Comparison of ENCODE assay signal across 8 cellular contexts in the genomic region with DNA sequence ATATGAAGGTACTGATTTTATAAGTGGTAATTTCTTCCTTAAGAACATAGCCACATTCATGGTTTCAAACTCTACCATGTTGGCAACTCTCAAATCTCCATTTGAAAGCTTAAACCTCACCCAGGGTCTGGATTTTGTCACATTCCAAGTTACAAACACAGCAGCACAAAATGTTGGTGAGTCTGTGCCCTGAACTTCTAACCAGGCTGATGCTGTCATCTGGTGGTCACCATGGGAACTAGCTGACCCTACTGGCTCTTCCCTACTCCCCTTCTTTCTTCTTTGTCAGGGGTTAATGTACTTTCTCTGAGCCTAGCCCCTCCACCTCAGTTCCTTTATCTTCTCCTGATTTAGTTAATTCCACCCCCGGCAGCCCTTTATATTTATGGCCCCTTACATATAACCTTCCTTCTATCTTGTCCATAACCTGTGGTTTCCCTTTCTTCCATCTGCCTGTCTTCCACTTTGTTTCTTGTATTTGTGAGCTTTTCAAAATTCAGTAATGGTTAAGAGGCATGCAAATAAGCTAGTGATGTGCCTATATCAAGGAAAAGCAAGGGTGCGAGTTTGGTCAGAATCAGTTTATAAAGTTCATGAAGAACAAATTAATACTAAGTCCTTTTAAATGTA. TPM values are rescaled to one million over a fixed set of nuclear protein-coding genes. Genes with fewer than 3 reads are reported as not detected.
DNase-seq lines count a peak whose midpoint lies in the region; ATAC-seq, FAIRE-seq and TF ChIP-seq lines count a peak whose summit lies in the region.

No MANE protein-coding gene starts in this region.

- H3K9me3 ChIP-seq in AG04450 (ENCODE audit: control insufficient read depth, insufficient read depth, low read length), result no peaks in the 10 kb centered on the region

- DNase-seq in AG04450 (ENCODE audit: low read depth, low spot score) (peak; percentile 34), GM12891 (ENCODE audit: insufficient read length, low spot score) (no peak), T-helper 1 cell (peak in 4 of 5 donors; percentile 30 to 55 (median 40)), MCF 10A (ENCODE audit: unreplicated experiment) (peak; percentile 47), immature natural killer cell (peak; percentile 42 to 59 (median 50)), NCI-H510A treated with DMSO at 0.1 percent for 48 hours (lab: John Stamatoyannopoulos, UW) (no peak)
- DNase-seq in stimulated activated CD4-positive, alpha-beta T cell treated with anti-CD3 and anti-CD28 coated beads, Interleukin-15, amount 100 ng/mL, for 24 hours, result peak; percentile 39

- CTCF ChIA-PET in AG04450 (lab: Charles Lee) (interaction anchor here (0.6 to 7.8 kb wide), 29 partner anchors 9 to 334 kb away, joined by 3 to 161 read pairs (median 5); no protein-coding TSS in a partner anchor), MCF 10A (lab: Yijun Ruan, JAX) (interaction anchor here (0.5 to 9.1 kb wide), 49 partner anchors 8 to 1787 kb away, joined by 3 to 225 read pairs (median 4); a partner anchor contains a TSS)

- no peaks in the 10 kb centered on the region for H3K27me3 ChIP-seq in AG04450 (ENCODE audit: control insufficient read depth, insufficient read depth, low read length)

- intact Hi-C loops in MCF 10A (cut with micrococcal nuclease), result loop anchor here (1.0 to 2.0 kb wide), 4 partner anchors 140 to 292 kb away; no protein-coding TSS in a partner anchor

- H3K9me3 Mint-ChIP-seq in MCF 10A (ENCODE audit: unreplicated experiment), result no peaks in the 10 kb centered on the region
- H3K9me3 Mint-ChIP-seq in immature natural killer cell, result no peaks in the 10 kb centered on the region

- peaks cover 16% of the 10 kb centered on the region for H3K36me3 Mint-ChIP-seq in MCF 10A (ENCODE audit: insufficient read depth, unreplicated experiment)
- peaks cover 16 to 51% (median 24%) of the 10 kb centered on the region in 3 donors for H3K36me3 Mint-ChIP-seq in immature natural killer cell

- H3K4me3 ChIP-seq in AG04450 (ENCODE audit: low read depth, low read length), result no peak overlapping the region

- no TSS peak for BruUV-seq in MCF 10A (replicated peaks; lab: Mats Ljungman, UMichigan)

- TF ChIP-seq CTCF in AG04450 (IDR thresholded peaks at IDR 0.05; ENCODE audit: low read depth, low read length) (peak; percentile 92), MCF 10A (IDR thresholded peaks at IDR 0.05; ENCODE audit: unreplicated experiment) (peak; percentile 87)

- H3K27ac Mint-ChIP-seq in MCF 10A (ENCODE audit: low read depth, unreplicated experiment) (no peak overlapping the region), immature natural killer cell (peak overlapping the region; percentile 60 to 89 (median 84))

- H3K4me3 Mint-ChIP-seq in MCF 10A (ENCODE audit: unreplicated experiment) (no peak overlapping the region), immature natural killer cell (peak overlapping the region in 4 of 5 donors; percentile 1 to 41 (median 16))

- H3K4me1 Mint-ChIP-seq in MCF 10A (ENCODE audit: insufficient read depth, unreplicated experiment) (peaks cover 5% of the 10 kb centered on the region), immature natural killer cell (peaks cover 52 to 80% of the 10 kb centered on the region in 2 donors)

- TF ChIP-seq POLR2A in GM12891 (IDR thresholded peaks at IDR 0.05; ENCODE audit: low read depth, low read length), result no peak

- peak; percentile 86 for FAIRE-seq in GM12891 (lab: Jason Lieb, UNC)

- H3K27me3 Mint-ChIP-seq in MCF 10A (ENCODE audit: insufficient read depth, unreplicated experiment) (no peaks in the 10 kb centered on the region), immature natural killer cell (ENCODE audit: low read depth in 3 of 3) (peaks cover 0 to 2% (median 0%) of the 10 kb centered on the region in 3 donors)

- POLR2A ChIA-PET in AG04450 (lab: Yijun Ruan, JAX), result no interaction called here
- POLR2A ChIA-PET in MCF 10A (lab: Yijun Ruan, JAX), result interaction anchor here (0.7 to 1.1 kb wide), 5 partner anchors 12 to 349 kb away, joined by 3 to 4 read pairs (median 3); no protein-coding TSS in a partner anchor

- ATAC-seq in HG03558 (IDR thresholded peaks at IDR 0.05; ENCODE audit: extremely low read depth, unreplicated experiment), result peak; percentile 69

- no peak overlapping the region for H3K27ac ChIP-seq in AG04450 (ENCODE audit: low read depth, low read length)

TF ChIP-seq in GM12891, 5 proteins besides CTCF, POLR2A, EP300 and RAD21:
- TF ChIP-seq POU2F2 (IDR thresholded peaks at IDR 0.05; ENCODE audit: low read depth, low read length) (no peak), SPI1 (IDR thresholded peaks at IDR 0.05; ENCODE audit: low read depth, low read length) (no peak), TAF1 (IDR thresholded peaks at IDR 0.05; ENCODE audit: low read depth, low read length) (no peak), POLR2AphosphoS5 (IDR thresholded peaks at IDR 0.05; ENCODE audit: low read depth, low read length) (no peak), PAX5 (IDR thresholded peaks at IDR 0.05; ENCODE audit: insufficient read depth, low read length, severe bottlenecking) (no peak)

RNA-seq across cellular contexts. Expression of a gene that starts 35.9 kb away (rescaled TPM):
- polyA plus RNA-seq in AG04450 (2011; rRNA removed) (86.3 and 96.6 TPM in 2 replicates), immature natural killer cell (10 to 100 TPM; 34.2 to 71.0 (median 67.8) TPM)
- 242 and 266 TPM in 2 replicates for polyA minus RNA-seq in AG04450 (2011; rRNA and poly(A)+ RNA removed)
- 4.2 TPM for polyA plus RNA-seq in GM12891 (2012; ENCODE audit: low read depth, missing spikeins)
- 27.6 and 29.4 TPM in 2 replicates for total RNA-seq in MCF 10A (2022)

Comparison
In these comparisons a context has a peak if more than half of its experiments do, and no peak if none do; other contexts are left out.
1. DNase-seq: peak in AG04450 (single experiment), T-helper 1 cell (4 of 5), MCF 10A (single experiment), immature natural killer cell (3 of 3) and stimulated activated CD4-positive, alpha-beta T cell treated with anti-CD3 and anti-CD28 coated beads, Interleukin-15, amount 100 ng/mL, for 24 hours (single experiment); none in GM12891 (single experiment) and NCI-H510A treated with DMSO at 0.1 percent for 48 hours (single experiment).